In genomic region chr5:33261305-33261704, GRCh38 we compare ENCODE assay signal across 19 cellular contexts.
DNase-seq lines count a peak whose midpoint lies in the region; ATAC-seq, FAIRE-seq and TF ChIP-seq lines count a peak whose summit lies in the region.
"Had no signal": no experiment of that assay in that cellular context is flagged by ENCODE, and none has a peak within 500 bp of the region (broad histone marks: within the 10 kb centered on the region; RNA-seq: fewer than 3 reads in every experiment).

No MANE protein-coding gene starts in this region.

- no peak for FAIRE-seq in bronchial epithelial cell (lab: Jason Lieb, UNC)
- FAIRE-seq: frontal cortex, GM12878, islet of Langerhans had no signal

- no peak overlapping the region for H3K4me3 Mint-ChIP-seq in Caco-2 (ENCODE audit: unreplicated experiment)
- H3K4me3 Mint-ChIP-seq: stimulated activated naive CD8-positive, alpha-beta T cell treated with anti-CD3 and anti-CD28 coated beads, Interleukin-15, Interleukin-2, amounts not matched to agents 100 ng/mL and 50 ng/mL, for 24 hours; T-helper 2 cell treated with Interferon-gamma antibody and Interleukin-4, amounts not matched to agents 5 μg/mL and 100 μg/mL, for 36 hours had no signal

- H3K36me3 ChIP-seq in bronchial epithelial cell (ENCODE audit: control insufficient read depth, insufficient read depth, low read length) (no peaks in the 10 kb centered on the region), mesendoderm (ENCODE audit: control insufficient read depth, insufficient read depth, low read length) (no peaks in the 10 kb centered on the region), Caco-2 (ENCODE audit: control insufficient read depth, insufficient read depth, low read length) (no peaks in the 10 kb centered on the region)
- H3K36me3 ChIP-seq: BLaER1 treated with 17β-estradiol and CSF1 and Interleukin-3, amounts not matched to agents 10 nM and 100 nM; ovary had no signal

- H3K36me3 Mint-ChIP-seq in Caco-2 (ENCODE audit: insufficient read depth, unreplicated experiment), result no peaks in the 10 kb centered on the region

- H3K4ac ChIP-seq in mesendoderm (ENCODE audit: low read depth, low read length), result no peak overlapping the region

- no peak overlapping the region for H2BK120ac ChIP-seq in mesendoderm (ENCODE audit: low read depth, low read length)

- H2BK15ac ChIP-seq in mesendoderm (replicated peaks; ENCODE audit: low read depth), result no peak overlapping the region

- H4K5ac ChIP-seq in mesendoderm (ENCODE audit: low read length), result no peak overlapping the region

- peaks cover 11% of the 10 kb centered on the region for H3K9me3 ChIP-seq in Caco-2
- H3K9me3 ChIP-seq: ovary had no signal

- BruUV-seq in Caco-2 (replicated peaks; lab: Mats Ljungman, UMichigan), result no TSS peak

- no peak overlapping the region for H3K4me2 ChIP-seq in mesendoderm (ENCODE audit: low read length)
- H3K4me2 ChIP-seq: BLaER1 treated with 17β-estradiol and CSF1 and Interleukin-3, amounts not matched to agents 10 nM and 100 nM had no signal

- H3K4me1 Mint-ChIP-seq in Caco-2 (ENCODE audit: low read depth, unreplicated experiment), result no peaks in the 10 kb centered on the region

- DNase-seq in AG08396 (ENCODE audit: low spot score) (peak; percentile 12), LHCN-M2 (ENCODE audit: low read depth) (peak; percentile 66), bronchial epithelial cell (ENCODE audit: low read depth) (peak; percentile 38), kidney glomerular epithelial cell (lab: John Stamatoyannopoulos, UW) (peak; percentile 10), mesendoderm (no peak), activated gamma-delta T cell treated with Interleukin-2 at 50 U/mL for 16 hours (no peak), Caco-2 (no peak)
- DNase-seq: activated T-cell treated with anti-CD3 and anti-CD28 coated beads, Interleukin-2, amount 50 U/mL, for 48 hours; amniotic stem cell; midbrain; NCI-H2029 treated with DMSO at 0.1 percent for 48 hours; ovary had no signal

- no peak overlapping the region for H3K27ac Mint-ChIP-seq in Caco-2 (ENCODE audit: unreplicated experiment)
- H3K27ac Mint-ChIP-seq: stimulated activated naive CD8-positive, alpha-beta T cell treated with anti-CD3 and anti-CD28 coated beads, Interleukin-15, Interleukin-2, amounts not matched to agents 100 ng/mL and 50 ng/mL, for 24 hours; T-helper 2 cell treated with Interferon-gamma antibody and Interleukin-4, amounts not matched to agents 5 μg/mL and 100 μg/mL, for 36 hours had no signal

- TF ChIP-seq CTCF in bronchial epithelial cell (IDR thresholded peaks at IDR 0.05; ENCODE audit: insufficient read depth, low read length, severe bottlenecking) (no peak), Caco-2 (IDR thresholded peaks at IDR 0.05; ENCODE audit: insufficient read depth in 1 of 2, low read depth in 1 of 2, low read length in 1 of 2, severe bottlenecking in 1 of 2, unreplicated experiment in 1 of 2) (no peak)

- H3K79me2 ChIP-seq in mesendoderm (ENCODE audit: control insufficient read depth, insufficient read depth, low read length), result no peaks in the 10 kb centered on the region

- WGBS in mesendoderm (ENCODE audit: extremely low coverage, insufficient coverage, low lambda C conversion rate), result no CpG with 5 or more reads among the region's 2 CpGs

- H3K27ac ChIP-seq in mesendoderm (ENCODE audit: low read depth, low read length), result no peak overlapping the region
- H3K27ac ChIP-seq: BLaER1 treated with 17β-estradiol and CSF1 and Interleukin-3, amounts not matched to agents 10 nM and 100 nM; ovary had no signal

- H3K27me3 ChIP-seq in bronchial epithelial cell (ENCODE audit: control insufficient read depth, insufficient read depth, low read length) (no peaks in the 10 kb centered on the region), mesendoderm (ENCODE audit: insufficient read depth, low read length, poor library complexity) (no peaks in the 10 kb centered on the region), Caco-2 (replicated peaks; ENCODE audit: control insufficient read depth, insufficient read depth, low read length) (no peaks in the 10 kb centered on the region)
- H3K27me3 ChIP-seq: BLaER1 treated with 17β-estradiol and CSF1 and Interleukin-3, amounts not matched to agents 10 nM and 100 nM; ovary had no signal

- no peak overlapping the region for H2AK5ac ChIP-seq in mesendoderm (ENCODE audit: low read length)

- H2BK5ac ChIP-seq in mesendoderm (ENCODE audit: low read length), result no peak overlapping the region

- peaks cover 28% of the 10 kb centered on the region for H3K9me3 Mint-ChIP-seq in Caco-2 (ENCODE audit: unreplicated experiment)
- H3K9me3 Mint-ChIP-seq: T-helper 2 cell treated with Interferon-gamma antibody and Interleukin-4, amounts not matched to agents 5 μg/mL and 100 μg/mL, for 36 hours had no signal

- H3K4me3 ChIP-seq in bronchial epithelial cell (ENCODE audit: low read depth, low read length) (no peak overlapping the region), mesendoderm (ENCODE audit: low read length) (no peak overlapping the region), Caco-2 (ENCODE audit: low read depth, low read length) (no peak overlapping the region)
- H3K4me3 ChIP-seq: BLaER1 treated with 17β-estradiol and CSF1 and Interleukin-3, amounts not matched to agents 10 nM and 100 nM; GM12878; ovary had no signal

- no peak overlapping the region for H3K18ac ChIP-seq in mesendoderm (ENCODE audit: low read length)

- H3K9ac ChIP-seq in mesendoderm (ENCODE audit: low read length), result no peak overlapping the region
- H3K9ac ChIP-seq: BLaER1 treated with 17β-estradiol and CSF1 and Interleukin-3, amounts not matched to agents 10 nM and 100 nM had no signal

- H3K27me3 Mint-ChIP-seq in Caco-2 (ENCODE audit: insufficient read depth, unreplicated experiment), result peaks cover 9% of the 10 kb centered on the region
- H3K27me3 Mint-ChIP-seq: stimulated activated naive CD8-positive, alpha-beta T cell treated with anti-CD3 and anti-CD28 coated beads, Interleukin-15, Interleukin-2, amounts not matched to agents 100 ng/mL and 50 ng/mL, for 24 hours had no signal

- H3K4me1 ChIP-seq in mesendoderm (ENCODE audit: control insufficient read depth, low read depth, low read length) (no peaks in the 10 kb centered on the region), Caco-2 (no peaks in the 10 kb centered on the region)

- no peak overlapping the region for H3K23ac ChIP-seq in mesendoderm (ENCODE audit: low read length)

- no peak for ATAC-seq in GM18519 (IDR thresholded peaks at IDR 0.05; ENCODE audit: low FRiP score, unreplicated experiment)
- ATAC-seq: GM12878 had no signal

- no peak overlapping the region for H4K8ac ChIP-seq in mesendoderm (ENCODE audit: low read depth, low read length)

- POLR2A ChIA-PET in Caco-2 (lab: Charles Lee), result no interaction called here

- no peaks in the 10 kb centered on the region for H3K79me1 ChIP-seq in mesendoderm (ENCODE audit: low read length)

- intact Hi-C loops in Caco-2 (cut with micrococcal nuclease; ENCODE audit: unreplicated experiment), result no loop called here

- H3K56ac ChIP-seq in mesendoderm (ENCODE audit: low read length), result no peak overlapping the region

- CTCF ChIA-PET in Caco-2 (lab: Charles Lee), result no interaction called here

Comparison
In these comparisons a context has a peak if more than half of its experiments do, and no peak if none do; other contexts are left out.
1. DNase-seq: peak in AG08396 (single experiment), LHCN-M2 (single experiment), bronchial epithelial cell (single experiment) and kidney glomerular epithelial cell (single experiment); none in mesendoderm (single experiment), activated gamma-delta T cell treated with Interleukin-2 at 50 U/mL for 16 hours (single experiment) and Caco-2 (0 of 2).